In the genomic region with DNA sequence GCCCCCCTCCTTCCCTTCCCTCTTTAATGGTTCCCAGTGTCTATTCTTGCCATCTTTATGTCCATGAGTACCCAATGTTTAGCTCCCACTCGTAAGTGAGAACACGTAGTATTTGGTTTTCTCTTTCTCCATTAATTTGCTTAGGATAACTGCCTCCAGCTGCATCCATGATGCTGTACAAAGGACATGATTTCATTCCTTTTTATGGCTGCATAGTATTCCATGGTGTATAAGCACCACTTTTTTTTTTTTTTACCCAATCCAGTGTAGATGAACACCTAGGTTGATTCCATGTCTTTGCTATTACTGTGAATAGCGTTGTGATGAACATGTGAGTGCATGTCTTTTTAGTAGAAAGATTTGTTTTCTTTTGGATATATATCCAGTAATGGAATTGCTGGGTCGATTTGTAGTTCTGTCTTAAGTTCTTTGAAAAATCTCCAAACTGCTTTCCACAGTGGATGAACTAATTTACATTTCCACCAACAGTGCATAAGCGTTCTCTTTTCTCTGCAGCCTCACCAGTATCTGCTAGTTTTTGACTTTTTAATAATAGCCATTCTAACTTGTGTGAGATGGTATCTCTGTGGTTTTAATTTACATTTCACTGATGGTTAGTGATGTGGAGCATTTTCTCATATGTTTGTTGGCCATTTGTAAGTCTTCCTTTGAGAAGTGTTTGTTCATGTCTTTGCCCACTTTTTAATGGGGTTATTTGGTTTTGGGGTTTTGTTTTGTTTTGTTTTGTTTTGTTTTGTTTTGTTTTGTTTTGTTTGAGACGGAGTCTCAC, we compare ENCODE assay signal across 26 cellular contexts. TPM values are rescaled to one million over a fixed set of nuclear protein-coding genes. Genes with fewer than 3 reads are reported as not detected.
A peak's percentile ranks its signal among the peaks of the same experiment; 100 is the strongest.
DNase-seq lines count a peak whose midpoint lies in the region; ATAC-seq, FAIRE-seq and TF ChIP-seq lines count a peak whose summit lies in the region.
"Had no signal": no experiment of that assay in that cellular context is flagged by ENCODE, and none has a peak within 500 bp of the region (broad histone marks: within the 10 kb centered on the region; RNA-seq: fewer than 3 reads in every experiment).

No MANE protein-coding gene starts in this region.

- DNase-seq in K562 (ENCODE audit: extremely low read depth in 1 of 4, low spot score in 3 of 4) (no peak), type B pancreatic cell (ENCODE audit: extremely low spot score, unreplicated experiment) (no peak), Ammon's horn (ENCODE audit: low spot score) (no peak), posterior cingulate gyrus (no peak), SHP77 treated with DMSO at 0.1 percent for 48 hours (lab: John Stamatoyannopoulos, UW) (no peak)
- DNase-seq: AML-193; BE2C; C1 segment of cervical spinal cord; CD4-positive, alpha-beta memory T cell; CD4-positive, CD25-positive, alpha-beta regulatory T cell; CD8-positive, alpha-beta memory T cell; COR-L47; DMS 273 treated with DMSO at 0.1 percent for 48 hours; DMS153; DMS53; DMS79; DND-41; GF-D8 had no signal

- H3K4me3 ChIP-seq in DOHH2 (ENCODE audit: low read length) (no peak overlapping the region), HEK293 (ENCODE audit: low read depth, low read length) (no peak overlapping the region), K562 (no peak overlapping the region)
- H3K4me3 ChIP-seq: A549, BLaER1 had no signal

- no peak overlapping the region for H3K9ac ChIP-seq in K562 (ENCODE audit: insufficient read depth in 1 of 2, low read depth in 2 of 2, low read length in 2 of 2)
- H3K9ac ChIP-seq: BLaER1 had no signal

- CTCF ChIA-PET in HEK293 (lab: Yijun Ruan, JAX): no interaction called here
- CTCF ChIA-PET in K562 (lab: Yijun Ruan, JAX; ENCODE audit: low intra/inter-chr PET ratio): no interaction called here

- peaks cover 3% of the 10 kb centered on the region for H3K9me3 Mint-ChIP-seq in type B pancreatic cell

- H3K27me3 ChIP-seq in DOHH2 (ENCODE audit: control insufficient read depth, low read length) (no peaks in the 10 kb centered on the region), K562 (ENCODE audit: control insufficient read depth in 2 of 2, insufficient read depth in 2 of 2, low read length in 2 of 2) (no peaks in the 10 kb centered on the region)
- H3K27me3 ChIP-seq: BE2C, BLaER1 had no signal

- no peaks in the 10 kb centered on the region for H3K79me2 ChIP-seq in DOHH2 (ENCODE audit: control insufficient read depth, low read length)
- H3K79me2 ChIP-seq in K562 (ENCODE audit: control insufficient read depth, insufficient read depth, low read length): no peaks in the 10 kb centered on the region

- 12% methylated on average over 5 of the region's 6 CpGs for WGBS in K562 (ENCODE audit: insufficient coverage, low coverage, missing lambda C conversion rate)

- FAIRE-seq in K562 (lab: Jason Lieb, UNC): no peak
- FAIRE-seq: A549, GM12891 had no signal

- ATAC-seq in K562 (no peak), GM19397 (IDR thresholded peaks at IDR 0.05; ENCODE audit: unreplicated experiment) (no peak)
- ATAC-seq: A549 had no signal

- TF ChIP-seq EP300 in K562 (IDR thresholded peaks at IDR 0.05; ENCODE audit: low read length): no peak

- peak overlapping the region; percentile 14 for H3K27ac Mint-ChIP-seq in type B pancreatic cell
- H3K27ac Mint-ChIP-seq: CD14-positive monocyte; CD4-positive, alpha-beta memory T cell; CD4-positive, CD25-positive, alpha-beta regulatory T cell; CD8-positive, alpha-beta memory T cell had no signal

- POLR2A ChIA-PET in HEK293 (lab: Yijun Ruan, JAX) (no interaction called here), K562 (lab: Yijun Ruan, JAX) (no interaction called here)

- H3K9me3 ChIP-seq in DOHH2 (ENCODE audit: control insufficient read depth, insufficient read depth, low read length) (no peaks in the 10 kb centered on the region), HEK293 (ENCODE audit: control insufficient read depth, insufficient read depth, low read depth, low read length) (no peaks in the 10 kb centered on the region), K562 (replicated peaks; ENCODE audit: control insufficient read depth, insufficient read depth, low read depth, low read length) (no peaks in the 10 kb centered on the region)
- H3K9me3 ChIP-seq: BE2C had no signal

- no peak for TF ChIP-seq POLR2A in K562 (conservative IDR thresholded peaks at IDR 0.05)

- no TSS peak for BruUV-seq in K562 (replicated peaks; lab: Mats Ljungman, UMichigan)

- H3F3A ChIP-seq in DOHH2 (ENCODE audit: control insufficient read depth, insufficient read depth): no peaks in the 10 kb centered on the region

- no peaks in the 10 kb centered on the region for H3K9me2 ChIP-seq in DOHH2 (replicated peaks; ENCODE audit: control insufficient read depth, low read length)

- no peaks in the 10 kb centered on the region for H3K9me1 ChIP-seq in K562 (ENCODE audit: control insufficient read depth, insufficient read depth, low read length)

- in situ Hi-C loops in K562 (cut with MboI): no loop called here

- no peak for TF ChIP-seq CTCF in DOHH2 (IDR thresholded peaks at IDR 0.05; ENCODE audit: low read depth, low read length, poor library complexity, severe bottlenecking)
- no peak for TF ChIP-seq CTCF in HEK293 (tag by site-specific recombination; IDR thresholded peaks at IDR 0.05)
- no peak for TF ChIP-seq CTCF in K562 (IDR thresholded peaks at IDR 0.05 in 2 of 3, conservative IDR thresholded peaks at IDR 0.05 in 1 of 3; ENCODE audit: insufficient read depth in 2 of 3, low read depth in 1 of 3, low read length in 3 of 3)
- no peak for TF ChIP-seq CTCF in type B pancreatic cell (conservative IDR thresholded peaks at IDR 0.05)

- intact Hi-C loops in K562 (cut with micrococcal nuclease): loop anchor here (10.0 kb wide), 1 partner anchor 95 kb away; no protein-coding TSS in a partner anchor
- intact Hi-C loops in posterior cingulate gyrus (cut with DNase I): no loop called here

- H4K20me1 ChIP-seq in DOHH2 (ENCODE audit: control insufficient read depth, insufficient read depth, low read depth, low read length): no peaks in the 10 kb centered on the region
- no peaks in the 10 kb centered on the region for H4K20me1 ChIP-seq in K562 (replicated peaks; ENCODE audit: control insufficient read depth, insufficient read depth, low read length)
- H4K20me1 ChIP-seq: BLaER1 had no signal

- H3K36me3 ChIP-seq in DOHH2 (ENCODE audit: control insufficient read depth, low read length) (no peaks in the 10 kb centered on the region), HEK293 (ENCODE audit: control insufficient read depth in 2 of 2, insufficient read depth in 1 of 2, low read length in 2 of 2) (no peaks in the 10 kb centered on the region), K562 (ENCODE audit: control insufficient read depth, insufficient read depth, low read length) (no peaks in the 10 kb centered on the region)
- H3K36me3 ChIP-seq: BE2C, BLaER1 had no signal

- no peak for TF ChIP-seq RAD21 in K562 (CRISPR knock-in tag; conservative IDR thresholded peaks at IDR 0.05 in 1 of 2, IDR thresholded peaks at IDR 0.05 in 1 of 2)

- no peaks in the 10 kb centered on the region for H3K36me3 Mint-ChIP-seq in type B pancreatic cell
- H3K36me3 Mint-ChIP-seq: CD14-positive monocyte had no signal

- H3K4me1 Mint-ChIP-seq in type B pancreatic cell (ENCODE audit: unreplicated experiment): no peaks in the 10 kb centered on the region
- H3K4me1 Mint-ChIP-seq: CD14-positive monocyte; CD4-positive, alpha-beta memory T cell; CD8-positive, alpha-beta memory T cell had no signal

- H2AFZ ChIP-seq in K562 (ENCODE audit: low read depth, low read length): no peak overlapping the region

- H3K4me2 ChIP-seq in DOHH2 (ENCODE audit: low read length) (peak overlapping the region; percentile 9; the same call in 1 of the 2 replicates), K562 (ENCODE audit: insufficient read depth, low read length) (no peak overlapping the region)
- H3K4me2 ChIP-seq: A549, BLaER1 had no signal

- H3K4me3 Mint-ChIP-seq in type B pancreatic cell: no peak overlapping the region
- H3K4me3 Mint-ChIP-seq: CD14-positive monocyte; CD4-positive, alpha-beta memory T cell; CD4-positive, CD25-positive, alpha-beta regulatory T cell; CD8-positive, alpha-beta memory T cell had no signal

- no peaks in the 10 kb centered on the region for H3K27me3 Mint-ChIP-seq in type B pancreatic cell

- H3K4me1 ChIP-seq in DOHH2 (ENCODE audit: control insufficient read depth, low read length) (peaks cover 22% of the 10 kb centered on the region), HEK293 (ENCODE audit: control insufficient read depth, insufficient read depth, low read length) (no peaks in the 10 kb centered on the region), K562 (replicated peaks in 1 of 2; ENCODE audit: control insufficient read depth in 2 of 2, insufficient read depth in 2 of 2, low read length in 2 of 2) (no peaks in the 10 kb centered on the region)
- H3K4me1 ChIP-seq: A549, BE2C, BLaER1 had no signal

- no peak overlapping the region for H3K27ac ChIP-seq in DOHH2 (ENCODE audit: low read depth, low read length)
- no peak overlapping the region for H3K27ac ChIP-seq in HEK293 (ENCODE audit: extremely low read depth, low read depth, low read length)
- no peak overlapping the region for H3K27ac ChIP-seq in K562 (ENCODE audit: extremely low read depth, low read depth, low read length)
- H3K27ac ChIP-seq: 22Rv1, A549, BLaER1 had no signal

RNA-seq across cellular contexts. Expression of gene RPS29, which starts 26.0 kb away (rescaled TPM):
- 195 and 300 TPM in 2 replicates for total RNA-seq in K562 (2011; cell fraction: chromatin; rRNA removed; ENCODE audit: low replicate concordance)
- 873 and 1,048 TPM in 2 replicates for total RNA-seq in K562 (2011; cell fraction: nucleolus; rRNA removed)
- total RNA-seq in K562 (2011; cell fraction: nucleoplasm; rRNA removed): 995 and 2,020 TPM in 2 replicates
- total RNA-seq in K562 (2014; rRNA removed) (1,697 and 2,097 TPM in 2 replicates), K562 (2014; rRNA removed; fragmentation: Illumina TruSeq; extraction: Trizol) (2,267 and 2,448 TPM in 2 replicates), K562 (2015; rRNA removed; fragmentation: Illumina TruSeq; extraction: Trizol) (1,631 and 1,703 TPM in 2 replicates), K562 (2021) (1,545 and 1,745 TPM in 2 replicates), type B pancreatic cell (ENCODE audit: low replicate concordance) (1,493 and 1,875 TPM in 2 replicates)
- polyA plus RNA-seq in K562 (2011; rRNA removed) (4,700 and 6,302 TPM in 2 replicates), K562 (2014; fragmentation: Illumina TruSeq; extraction: Trizol) (2,124 and 2,563 TPM in 2 replicates), K562 (2014; fragmentation: Nextera tagmentation; extraction: Ambion mirVana) (1,000 to 10,000 TPM; 3,039 to 3,940 TPM), K562 (2014; rRNA removed) (5,012 and 5,352 TPM in 2 replicates)
- 14,332 and 23,945 TPM in 2 replicates for polyA plus RNA-seq in K562 (2011; cell fraction: cytosol; rRNA removed)
- 1,717 and 2,801 TPM in 2 replicates for polyA plus RNA-seq in K562 (2011; cell fraction: nucleus; rRNA removed)
- 3,166 and 9,985 TPM in 2 replicates for polyA plus RNA-seq in K562 (2012)
- polyA minus RNA-seq in K562 (2011; rRNA and poly(A)+ RNA removed): 729 and 894 TPM in 2 replicates
- polyA minus RNA-seq in K562 (2011; cell fraction: cytosol; rRNA and poly(A)+ RNA removed): 383 and 451 TPM in 2 replicates
- 167 and 339 TPM in 2 replicates for polyA minus RNA-seq in K562 (2011; cell fraction: nucleus; rRNA and poly(A)+ RNA removed)

RNA-seq across cellular contexts. Expression of gene LRR1, which starts 38.6 kb away (rescaled TPM):
- 19.6 and 52.5 TPM in 2 replicates for total RNA-seq in K562 (2011; cell fraction: chromatin; rRNA removed; ENCODE audit: low replicate concordance)
- total RNA-seq in K562 (2011; cell fraction: nucleolus; rRNA removed): 11.5 and 18.7 TPM in 2 replicates
- total RNA-seq in K562 (2011; cell fraction: nucleoplasm; rRNA removed): 26.2 and 30.9 TPM in 2 replicates
- total RNA-seq in K562 (2014; rRNA removed): 34.0 and 34.8 TPM in 2 replicates
- 29.0 and 33.9 TPM in 2 replicates for total RNA-seq in K562 (2014; rRNA removed; fragmentation: Illumina TruSeq; extraction: Trizol)
- total RNA-seq in K562 (2015; rRNA removed; fragmentation: Illumina TruSeq; extraction: Trizol): 33.6 and 36.4 TPM in 2 replicates
- 30.7 and 35.3 TPM in 2 replicates for total RNA-seq in K562 (2021)
- polyA plus RNA-seq in K562 (2011; rRNA removed): 25.1 and 31.8 TPM in 2 replicates
- polyA plus RNA-seq in K562 (2011; cell fraction: cytosol; rRNA removed): 11.3 and 20.1 TPM in 2 replicates
- 9.1 and 11.2 TPM in 2 replicates for polyA plus RNA-seq in K562 (2011; cell fraction: nucleus; rRNA removed)
- polyA plus RNA-seq in K562 (2012): 19.6 and 26.4 TPM in 2 replicates
- polyA plus RNA-seq in K562 (2014; fragmentation: Illumina TruSeq; extraction: Trizol): 26.5 and 31.8 TPM in 2 replicates
- polyA plus RNA-seq in K562 (2014; fragmentation: Nextera tagmentation; extraction: Ambion mirVana): 10 to 100 TPM; 56.5 to 58.1 TPM
- polyA plus RNA-seq in K562 (2014; rRNA removed): 29.3 and 34.7 TPM in 2 replicates
- polyA minus RNA-seq in K562 (2011; rRNA and poly(A)+ RNA removed): 21.7 and 23.9 TPM in 2 replicates
- polyA minus RNA-seq in K562 (2011; cell fraction: cytosol; rRNA and poly(A)+ RNA removed): 6.6 and 7.9 TPM in 2 replicates
- 9.6 and 15.3 TPM in 2 replicates for polyA minus RNA-seq in K562 (2011; cell fraction: nucleus; rRNA and poly(A)+ RNA removed)
- total RNA-seq in type B pancreatic cell (ENCODE audit: low replicate concordance): 12.5 and 20.1 TPM in 2 replicates
